20 cellular contexts compared by ENCODE assay signal in the genomic region with DNA sequence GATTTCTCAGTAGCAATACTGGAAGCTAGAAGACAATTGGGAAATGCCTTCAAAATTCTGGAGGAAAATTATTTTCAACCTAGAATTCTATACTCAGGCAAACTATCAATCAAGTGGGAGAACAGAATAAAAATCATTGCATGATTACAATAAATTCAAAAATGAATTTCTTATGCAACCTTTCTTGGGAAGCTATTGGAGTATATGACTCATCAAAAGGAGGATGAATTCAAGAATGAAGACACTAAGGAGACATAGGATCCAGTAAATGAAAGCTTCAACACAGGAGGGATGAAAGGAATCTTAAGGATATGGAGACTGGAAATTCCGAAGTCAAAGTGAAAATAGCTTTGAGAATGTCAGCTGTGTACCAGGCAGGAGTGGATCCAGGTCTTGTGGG. TPM values are rescaled to one million over a fixed set of nuclear protein-coding genes. Genes with fewer than 3 reads are reported as not detected.
A peak's percentile ranks its signal among the peaks of the same experiment; 100 is the strongest.
DNase-seq lines count a peak whose midpoint lies in the region; ATAC-seq, FAIRE-seq and TF ChIP-seq lines count a peak whose summit lies in the region.
"Had no signal": no experiment of that assay in that cellular context is flagged by ENCODE, and none has a peak within 500 bp of the region (broad histone marks: within the 10 kb centered on the region; RNA-seq: fewer than 3 reads in every experiment).

No MANE protein-coding gene starts in this region.

- H3K9me3 ChIP-seq in A549 (no peaks in the 10 kb centered on the region), ascending aorta (no peaks in the 10 kb centered on the region)
- H3K9me3 ChIP-seq: BE2C had no signal

- POLR2A ChIA-PET in A549 (lab: Yijun Ruan, JAX), result interaction anchor here (1.6 kb wide), 1 partner anchor 13 kb away, joined by 6 read pairs; the partner anchor contains the start of gene UBR2
- POLR2A ChIA-PET in T-cell (lab: Charles Lee), result no interaction called here

- intact Hi-C loops in ascending aorta (cut with DNase I), result no loop called here

- H3K4me2 ChIP-seq in A549, result no peak overlapping the region

- no peak for TF ChIP-seq RAD21 in A549 (conservative IDR thresholded peaks at IDR 0.05 in 1 of 2, IDR thresholded peaks at IDR 0.05 in 1 of 2)

- FAIRE-seq in A549 (lab: Jason Lieb, UNC), result no peak
- FAIRE-seq: D721Med, HepG2 had no signal

- WGBS in A549 (ENCODE audit: missing lambda C conversion rate), result 50% methylated on average over 1 of the region's 1 CpG

- H3K27me3 Mint-ChIP-seq in T-cell, result peaks cover 5 to 8% of the 10 kb centered on the region in 2 donors

- no peaks in the 10 kb centered on the region for H3K36me3 Mint-ChIP-seq in T-cell
- H3K36me3 Mint-ChIP-seq: CD4-positive, alpha-beta memory T cell had no signal

- CTCF ChIA-PET in A549 (lab: Yijun Ruan, JAX), result interaction anchor here (0.8 to 1.9 kb wide), 2 partner anchors 12 to 20 kb away, joined by 3 to 8 read pairs; partner anchors contain the start of gene UBR2
- CTCF ChIA-PET in T-cell (lab: Charles Lee), result interaction anchor here in 1 of 2 donors (0.7 to 1.1 kb wide), 2 partner anchors 116 to 290 kb away, joined by 3 to 4 read pairs; no protein-coding TSS in a partner anchor

- TF ChIP-seq POLR2A in A549 (IDR thresholded peaks at IDR 0.05; ENCODE audit: low read length), result no peak

- TF ChIP-seq CTCF in A549 (IDR thresholded peaks at IDR 0.05) (no peak), fibroblast of the aortic adventitia (IDR thresholded peaks at IDR 0.05; ENCODE audit: insufficient read depth, low read length) (no peak), ascending aorta (IDR thresholded peaks at IDR 0.05) (no peak)

- no peaks in the 10 kb centered on the region for H3K36me3 ChIP-seq in ascending aorta
- H3K36me3 ChIP-seq: BE2C had no signal

- no peak for DNase-seq in A549 (ENCODE audit: low read depth in 1 of 2, low spot score in 1 of 2)
- peak; percentile 42 for DNase-seq in EH (ENCODE audit: low read depth)
- DNase-seq in amniotic epithelial cell (ENCODE audit: low read depth), result peak; percentile 58
- DNase-seq in fibroblast of the aortic adventitia (ENCODE audit: low read depth), result peak; percentile 40
- no peak for DNase-seq in ascending aorta (ENCODE audit: low spot score in 2 of 2)
- no peak for DNase-seq in HK-2 (ENCODE audit: unreplicated experiment)
- DNase-seq in T-cell, result no peak
- no peak for DNase-seq in SKM-1 (lab: John Stamatoyannopoulos, UW; ENCODE audit: unreplicated experiment)
- DNase-seq: BE2C; CD4-positive, alpha-beta memory T cell; DMS79 treated with DMSO at 0.1 percent for 48 hours; GF-D8; H7; NCI-H1048; NCI-H2107; NCI-H69; NK-92 treated with Interleukin-12 subunit alpha and Interleukin-12 subunit beta, amount 100 ng/mL, for 24 hours; OCI-M1 had no signal

- H3K4me3 Mint-ChIP-seq in T-cell, result no peak overlapping the region
- H3K4me3 Mint-ChIP-seq: CD4-positive, alpha-beta memory T cell had no signal

- peaks cover 17 to 22% (median 21%) of the 10 kb centered on the region in 3 donors for H3K4me1 Mint-ChIP-seq in T-cell

- H3K27ac ChIP-seq in A549 (no peak overlapping the region), ascending aorta (no peak overlapping the region)

- H3K4me1 ChIP-seq in A549 (peaks cover 16% of the 10 kb centered on the region; the same call in 2 of the 3 replicates), ascending aorta (peaks cover 0 to 3% of the 10 kb centered on the region in 2 donors)

- no peaks in the 10 kb centered on the region for H3K27me3 ChIP-seq in ascending aorta
- H3K27me3 ChIP-seq: BE2C had no signal

- no peak for TF ChIP-seq EP300 in A549 (IDR thresholded peaks at IDR 0.05)

- peaks cover 0 to 2% (median 0%) of the 10 kb centered on the region in 3 donors for H3K9me3 Mint-ChIP-seq in T-cell
- H3K9me3 Mint-ChIP-seq: CD4-positive, alpha-beta memory T cell had no signal

- H3K27ac Mint-ChIP-seq in T-cell, result no peak overlapping the region
- H3K27ac Mint-ChIP-seq: CD4-positive, alpha-beta memory T cell had no signal

- H3K4me3 ChIP-seq in A549 (no peak overlapping the region), fibroblast of the aortic adventitia (ENCODE audit: low read depth, low read length) (no peak overlapping the region), ascending aorta (no peak overlapping the region)

- ATAC-seq in A549, result no peak
- no peak for ATAC-seq in T-cell (replicated peaks in 1 of 4)
- ATAC-seq: HepG2 had no signal

TF ChIP-seq in A549, 52 proteins besides CTCF, POLR2A, EP300 and RAD21:
- TF ChIP-seq CBX2 (IDR thresholded peaks at IDR 0.05; ENCODE audit: borderline replicate concordance, low read depth) (no peak), FOSL2 (IDR thresholded peaks at IDR 0.05) (no peak), FOSL2 (CRISPR knock-in tag; IDR thresholded peaks at IDR 0.05) (peak; percentile 64; the same call in 1 of the 2 replicates)

RNA-seq across cellular contexts. Expression of gene UBR2, which starts 12.6 kb away (rescaled TPM):
- polyA plus RNA-seq in A549 (2011; rRNA removed) (12.9 and 15.2 TPM in 2 replicates), A549 (2017; fragmentation: RNase III; extraction: RNeasy Plus Mini Kit Qiagen cat#74134 plus additional on column Dnase treatment) (5.1 to 5.5 TPM (median 5.2 TPM) in 3 replicates)
- polyA plus RNA-seq in A549 (2012; cell fraction: cytosol; rRNA removed), result 2.0 TPM in 2 replicates
- 3.1 and 5.0 TPM in 2 replicates for polyA plus RNA-seq in A549 (2012; cell fraction: nucleus; rRNA removed)
- 11.7 and 11.8 TPM in 2 replicates for polyA minus RNA-seq in A549 (2011; rRNA and poly(A)+ RNA removed)
- total RNA-seq in fibroblast of the aortic adventitia (ENCODE audit: low replicate concordance) (28.9 and 35.9 TPM in 2 replicates), ascending aorta (17.8 TPM), T-cell (10 to 100 TPM; 41.1 to 47.6 (median 44.8) TPM)

Comparison
In these comparisons a context has a peak if more than half of its experiments do, and no peak if none do; other contexts are left out.
1. DNase-seq: peak in EH (single experiment), amniotic epithelial cell (single experiment) and fibroblast of the aortic adventitia (single experiment); none in A549 (0 of 2), ascending aorta (0 of 2), HK-2 (single experiment), T-cell (0 of 34) and SKM-1 (single experiment).